ENCODE assay signal across 11 cellular contexts in genomic region chr5:14767942-14768837, GRCh38.
DNase-seq lines count a peak whose midpoint lies in the region; ATAC-seq and TF ChIP-seq lines count a peak whose summit lies in the region.
"Had no signal": no experiment of that assay in that cellular context is flagged by ENCODE, and none has a peak within 500 bp of the region (broad histone marks: within the 10 kb centered on the region; RNA-seq: fewer than 3 reads in every experiment).

No MANE protein-coding gene starts in this region.

- POLR2A ChIA-PET in CD8-positive, alpha-beta memory T cell (lab: Charles Lee) = interaction anchor here (1.0 to 1.5 kb wide), 2 partner anchors 22 to 41 kb away, joined by 4 read pairs; no protein-coding TSS in a partner anchor
- POLR2A ChIA-PET in T-cell (lab: Charles Lee) = interaction anchor here in 1 of 2 donors (0.6 kb wide), 1 partner anchor 119 kb away, joined by 3 read pairs; no protein-coding TSS in a partner anchor

- CTCF ChIA-PET in CD8-positive, alpha-beta memory T cell (lab: Charles Lee) = interaction anchor here (1.5 kb wide), 2 partner anchors 8 to 41 kb away, joined by 3 to 4 read pairs; no protein-coding TSS in a partner anchor
- CTCF ChIA-PET in T-cell (lab: Charles Lee) = interaction anchor here (0.5 to 0.6 kb wide), 3 partner anchors 100 to 1947 kb away, joined by 3 to 15 read pairs (median 5); no protein-coding TSS in a partner anchor

- TF ChIP-seq CTCF in WERI-Rb-1 (IDR thresholded peaks at IDR 0.05; ENCODE audit: low read depth, low read length) = no peak

- H3K9me3 Mint-ChIP-seq in CD8-positive, alpha-beta memory T cell = no peaks in the 10 kb centered on the region
- no peaks in the 10 kb centered on the region for H3K9me3 Mint-ChIP-seq in T-cell
- H3K9me3 Mint-ChIP-seq: WTC11 had no signal

- peak overlapping the region in 7 of 8 donors; percentile 42 to 83 (median 64) for H3K27ac Mint-ChIP-seq in CD8-positive, alpha-beta memory T cell
- H3K27ac Mint-ChIP-seq in T-cell = peak overlapping the region; percentile 54 to 67
- H3K27ac Mint-ChIP-seq: WTC11 had no signal

- H3K4me1 Mint-ChIP-seq in CD8-positive, alpha-beta memory T cell = peaks cover 28 to 46% (median 46%) of the 10 kb centered on the region in 3 donors
- H3K4me1 Mint-ChIP-seq in T-cell = peaks cover 15 to 36% (median 34%) of the 10 kb centered on the region in 3 donors
- H3K4me1 Mint-ChIP-seq: WTC11 had no signal

- no peaks in the 10 kb centered on the region for H3K4me1 ChIP-seq in CD8-positive, alpha-beta memory T cell (ENCODE audit: insufficient read depth, low read length)
- H3K4me1 ChIP-seq: testis had no signal

- no peaks in the 10 kb centered on the region for H3K27me3 Mint-ChIP-seq in CD8-positive, alpha-beta memory T cell
- no peaks in the 10 kb centered on the region for H3K27me3 Mint-ChIP-seq in T-cell

- DNase-seq in CD8-positive, alpha-beta memory T cell = peak in 1 of 5 donors; percentile 9
- DNase-seq in T-cell (no peak), T1000 (lab: John Stamatoyannopoulos, UW) (no peak), WERI-Rb-1 (no peak), ecto neural progenitor cell (ENCODE audit: low spot score) (no peak), hepatic stellate cell (ENCODE audit: low spot score) (no peak)
- DNase-seq: testis had no signal

- H3K36me3 ChIP-seq in CD8-positive, alpha-beta memory T cell (ENCODE audit: insufficient read depth, low read length) = no peaks in the 10 kb centered on the region
- H3K36me3 ChIP-seq in KOPT-K1 (ENCODE audit: insufficient read depth, low read length) = no peaks in the 10 kb centered on the region
- H3K36me3 ChIP-seq in WERI-Rb-1 = peaks cover 9% of the 10 kb centered on the region; the same call in 1 of the 2 replicates

- H3K36me3 Mint-ChIP-seq in CD8-positive, alpha-beta memory T cell = peaks cover 0 to 49% (median 12%) of the 10 kb centered on the region in 3 donors
- peaks cover 42% of the 10 kb centered on the region for H3K36me3 Mint-ChIP-seq in T-cell
- H3K36me3 Mint-ChIP-seq: WTC11 had no signal

- ATAC-seq in GM21390 (IDR thresholded peaks at IDR 0.05; ENCODE audit: unreplicated experiment) (peak; percentile 81), T-cell (replicated peaks in 1 of 4) (peak in 1 of 4 experiments; percentile 53)
- ATAC-seq: WTC11 had no signal

- no peaks in the 10 kb centered on the region for H3K27me3 ChIP-seq in CD8-positive, alpha-beta memory T cell (ENCODE audit: insufficient read depth, low read length, poor library complexity, severe bottlenecking)
- no peaks in the 10 kb centered on the region for H3K27me3 ChIP-seq in WERI-Rb-1 (ENCODE audit: insufficient read depth, low read depth, severe bottlenecking)
- H3K27me3 ChIP-seq: BLaER1 treated with 17β-estradiol and CSF1 and Interleukin-3, amounts not matched to agents 10 nM and 100 nM; testis had no signal

- no peak overlapping the region for H3K27ac ChIP-seq in CD8-positive, alpha-beta memory T cell (ENCODE audit: low read depth, low read length)
- H3K27ac ChIP-seq in KOPT-K1 (ENCODE audit: low read depth, low read length, poor library complexity, severe bottlenecking) (peak overlapping the region; percentile 50), WERI-Rb-1 (no peak overlapping the region)
- H3K27ac ChIP-seq: BLaER1 treated with 17β-estradiol and CSF1 and Interleukin-3, amounts not matched to agents 10 nM and 100 nM; testis had no signal

- no peak overlapping the region for H3K4me3 ChIP-seq in CD8-positive, alpha-beta memory T cell (ENCODE audit: low read length)
- no peak overlapping the region for H3K4me3 ChIP-seq in WERI-Rb-1 (ENCODE audit: low read depth, low read length)
- H3K4me3 ChIP-seq: BLaER1 treated with 17β-estradiol and CSF1 and Interleukin-3, amounts not matched to agents 10 nM and 100 nM; testis had no signal

- H3K4me3 Mint-ChIP-seq in CD8-positive, alpha-beta memory T cell = peak overlapping the region in 4 of 7 donors; percentile 0 to 67 (median 30)
- no peak overlapping the region for H3K4me3 Mint-ChIP-seq in T-cell
- H3K4me3 Mint-ChIP-seq: WTC11 had no signal

- H3K9me3 ChIP-seq in CD8-positive, alpha-beta memory T cell (ENCODE audit: low read length) = no peaks in the 10 kb centered on the region
- H3K9me3 ChIP-seq in KOPT-K1 (ENCODE audit: insufficient read depth, low read length, poor library complexity, severe bottlenecking) = no peaks in the 10 kb centered on the region
- H3K9me3 ChIP-seq in WERI-Rb-1 (ENCODE audit: severe bottlenecking) = no peaks in the 10 kb centered on the region
- H3K9me3 ChIP-seq: BLaER1 treated with 17β-estradiol and CSF1 and Interleukin-3, amounts not matched to agents 10 nM and 100 nM; testis had no signal

Comparison
In these comparisons a context has a peak if more than half of its experiments do, and no peak if none do; other contexts are left out.
1. H3K4me3 Mint-ChIP-seq: peak in CD8-positive, alpha-beta memory T cell (4 of 7); none in T-cell (0 of 3).